ENCODE assay signal across 38 cellular contexts in genomic region chr10:105148456-105148855, GRCh38.
"Had no signal": no experiment of that assay in that cellular context is flagged by ENCODE, and none has a peak within 500 bp of the region (broad histone marks: within the 10 kb centered on the region; RNA-seq: fewer than 3 reads in every experiment).

No MANE protein-coding gene starts in this region.

- H3K9me3 ChIP-seq: body of pancreas, breast epithelium, Peyer's patch had no signal

- H3K4me1 ChIP-seq: breast epithelium, Peyer's patch had no signal

- H3K36me3 ChIP-seq: breast epithelium, Peyer's patch, WERI-Rb-1 had no signal

- H3K27me3 ChIP-seq: body of pancreas, breast epithelium, Peyer's patch had no signal

- DNase-seq: activated CD4-positive, alpha-beta memory T cell treated with anti-CD3 and anti-CD28 coated beads, Interleukin-2, amount 10 ng/mL, durations not matched to agents 7 days and 5 days; activated CD4-positive, alpha-beta T cell treated with anti-CD3 and anti-CD28 coated beads for 1 hour; activated CD4-positive, alpha-beta T cell treated with anti-CD3 and anti-CD28 coated beads for 48 hours; activated CD4-positive, CD25-positive, alpha-beta regulatory T cell; activated CD8-positive, alpha-beta memory T cell treated with anti-CD3 and anti-CD28 coated beads for 24 hours; activated CD8-positive, alpha-beta memory T cell treated with anti-CD3 and anti-CD28 coated beads, Interleukin-2, amount 10 ng/mL, durations not matched to agents 7 days and 5 days; activated CD8-positive, alpha-beta memory T cell treated with anti-CD3 and anti-CD28 coated beads, Interleukin-2, amount 50 U/mL, for 48 hours; activated effector memory CD4-positive, alpha-beta T cell treated with Interleukin-2 at 50 U/mL for 16 hours; activated naive CD4-positive, alpha-beta T cell treated with anti-CD3 and anti-CD28 coated beads, Interleukin-2, amount 10 ng/mL, durations not matched to agents 7 days and 5 days; activated naive CD8-positive, alpha-beta T cell treated with anti-CD3 and anti-CD28 coated beads, Interleukin-2, amount 50 U/mL, for 24 hours; activated T-cell treated with anti-CD3 and anti-CD28 coated beads, Interleukin-2, amount 50 U/mL, for 48 hours; anterior cingulate cortex; body of pancreas; caudate nucleus; Kasumi-1; KG1; MM.1S; MV-4-11; NCI-H1092; NCI-H1436 treated with DMSO at 0.1 percent for 48 hours; NCI-H1694 treated with DMSO at 0.1 percent for 48 hours; NCI-H2029; NCI-H2171; NCI-H510A; NCI-H526; NCI-H748 treated with DMSO at 0.1 percent for 48 hours; NK-92 treated with Interleukin-12 subunit alpha and Interleukin-12 subunit beta, amount 100 ng/mL, for 24 hours; Peyer's patch; RPMI8226; SIG-M5; SW 1271; T-helper 1 cell; T-helper 2 cell; T-helper 9 cell; WERI-Rb-1 had no signal

- H3K4me3 ChIP-seq: body of pancreas, breast epithelium, Peyer's patch had no signal

- ATAC-seq: activated CD8-positive, alpha-beta memory T cell treated with anti-CD3 and anti-CD28 coated beads, Interleukin-2, amount 10 ng/mL, durations not matched to agents 7 days and 5 days; activated naive CD8-positive, alpha-beta T cell treated with anti-CD3 and anti-CD28 coated beads, Interleukin-2, amount 50 U/mL, for 24 hours; body of pancreas; PC-3; Right ventricle myocardium inferior had no signal

- H3K27ac ChIP-seq: body of pancreas, breast epithelium, Peyer's patch, WERI-Rb-1 had no signal
